ENCODE assay signal across 8 cellular contexts in genomic region chr15:24848050-24848449, GRCh38.
DNase-seq lines count a peak whose midpoint lies in the region; ATAC-seq, FAIRE-seq and TF ChIP-seq lines count a peak whose summit lies in the region.

No MANE protein-coding gene starts in this region.

- no peaks in the 10 kb centered on the region for H4K20me1 ChIP-seq in K562 (replicated peaks; ENCODE audit: control insufficient read depth, insufficient read depth, low read length)

- peak overlapping the region; percentile 30 for H3K4me3 Mint-ChIP-seq in activated CD4-positive, alpha-beta T cell treated with anti-CD3 and anti-CD28 coated beads, Interleukin-2, amount 10 ng/mL, durations not matched to agents 7 days and 5 days

- H3K4me1 ChIP-seq in K562 (replicated peaks in 1 of 2; ENCODE audit: control insufficient read depth in 2 of 2, insufficient read depth in 2 of 2, low read length in 2 of 2), result no peaks in the 10 kb centered on the region

- H3K36me3 ChIP-seq in K562 (ENCODE audit: control insufficient read depth, insufficient read depth, low read length), result no peaks in the 10 kb centered on the region

- H2AFZ ChIP-seq in K562 (ENCODE audit: low read depth, low read length), result no peak overlapping the region

- no peaks in the 10 kb centered on the region for H3K79me2 ChIP-seq in K562 (ENCODE audit: control insufficient read depth, insufficient read depth, low read length)

- FAIRE-seq in K562 (lab: Jason Lieb, UNC), result no peak

- WGBS in K562 (ENCODE audit: insufficient coverage, low coverage, missing lambda C conversion rate), result 13% methylated on average over 19 of the region's 39 CpGs

- in situ Hi-C loops in K562 (cut with MboI), result no loop called here

- no peak overlapping the region for H3K9ac ChIP-seq in K562 (ENCODE audit: insufficient read depth in 1 of 2, low read depth in 2 of 2, low read length in 2 of 2)

- H3K27ac ChIP-seq in K562 (ENCODE audit: extremely low read depth, low read depth, low read length), result no peak overlapping the region
- H3K27ac ChIP-seq in substantia nigra (ENCODE audit: low read depth, low read length, poor library complexity, severe bottlenecking), result peak overlapping the region; percentile 38

- no peaks in the 10 kb centered on the region for H3K4me1 Mint-ChIP-seq in activated CD4-positive, alpha-beta T cell treated with anti-CD3 and anti-CD28 coated beads, Interleukin-2, amount 10 ng/mL, durations not matched to agents 7 days and 5 days

- no peak for TF ChIP-seq EP300 in K562 (IDR thresholded peaks at IDR 0.05; ENCODE audit: low read length)

- CTCF ChIA-PET in activated CD4-positive, alpha-beta T cell treated with anti-CD3 and anti-CD28 coated beads, Interleukin-2, amount 10 ng/mL, durations not matched to agents 7 days and 5 days (lab: Charles Lee), result no interaction called here
- CTCF ChIA-PET in K562 (lab: Yijun Ruan, JAX; ENCODE audit: low intra/inter-chr PET ratio), result no interaction called here

- TF ChIP-seq CTCF in K562 (IDR thresholded peaks at IDR 0.05 in 2 of 3, conservative IDR thresholded peaks at IDR 0.05 in 1 of 3; ENCODE audit: insufficient read depth in 2 of 3, low read depth in 1 of 3, low read length in 3 of 3), result no peak

- H3K27ac Mint-ChIP-seq in activated CD4-positive, alpha-beta T cell treated with anti-CD3 and anti-CD28 coated beads, Interleukin-2, amount 10 ng/mL, durations not matched to agents 7 days and 5 days, result no peak overlapping the region

- no peak for TF ChIP-seq RAD21 in K562 (CRISPR knock-in tag; conservative IDR thresholded peaks at IDR 0.05 in 1 of 2, IDR thresholded peaks at IDR 0.05 in 1 of 2)

- no TSS peak for BruUV-seq in K562 (replicated peaks; lab: Mats Ljungman, UMichigan)

- H3K27me3 ChIP-seq in K562 (ENCODE audit: control insufficient read depth in 2 of 2, insufficient read depth in 2 of 2, low read length in 2 of 2), result no peaks in the 10 kb centered on the region

- no peaks in the 10 kb centered on the region for H3K9me1 ChIP-seq in K562 (ENCODE audit: control insufficient read depth, insufficient read depth, low read length)

- no peak overlapping the region for H3K4me2 ChIP-seq in K562 (ENCODE audit: insufficient read depth, low read length)

- POLR2A ChIA-PET in activated CD4-positive, alpha-beta T cell treated with anti-CD3 and anti-CD28 coated beads, Interleukin-2, amount 10 ng/mL, durations not matched to agents 7 days and 5 days (lab: Charles Lee), result no interaction called here
- POLR2A ChIA-PET in K562 (lab: Yijun Ruan, JAX), result no interaction called here

- peaks cover 28% of the 10 kb centered on the region for H3K9me3 Mint-ChIP-seq in activated CD4-positive, alpha-beta T cell treated with anti-CD3 and anti-CD28 coated beads, Interleukin-2, amount 10 ng/mL, durations not matched to agents 7 days and 5 days

- DNase-seq in activated CD4-positive, alpha-beta T cell treated with anti-CD3 and anti-CD28 coated beads, Interleukin-2, amount 10 ng/mL, durations not matched to agents 7 days and 5 days, result no peak
- DNase-seq in activated CD4-positive, alpha-beta T cell treated with anti-CD3 and anti-CD28 coated beads, Interleukin-2, amount 50 U/mL, for 4 hours, result no peak
- no peak for DNase-seq in K562 (ENCODE audit: extremely low read depth in 1 of 4, low spot score in 3 of 4)
- peak; percentile 55 for DNase-seq in iris pigment epithelial cell (ENCODE audit: low read depth)
- DNase-seq in substantia nigra (lab: John Stamatoyannopoulos, UW), result peak in 35 of 49 donors; percentile 2 to 73 (median 37)
- no peak for DNase-seq in activated CD8-positive, alpha-beta memory T cell treated with anti-CD3 and anti-CD28 coated beads for 24 hours

- no peaks in the 10 kb centered on the region for H3K9me3 ChIP-seq in K562 (replicated peaks; ENCODE audit: control insufficient read depth, insufficient read depth, low read depth, low read length)

- no peaks in the 10 kb centered on the region for H3K27me3 Mint-ChIP-seq in activated CD4-positive, alpha-beta T cell treated with anti-CD3 and anti-CD28 coated beads, Interleukin-2, amount 10 ng/mL, durations not matched to agents 7 days and 5 days

- ATAC-seq in K562, result no peak
- no peak for ATAC-seq in esophagus mucosa
- no peak for ATAC-seq in HG03175 (IDR thresholded peaks at IDR 0.05; ENCODE audit: unreplicated experiment)

- no peak for TF ChIP-seq POLR2A in K562 (conservative IDR thresholded peaks at IDR 0.05)

- H3K36me3 Mint-ChIP-seq in activated CD4-positive, alpha-beta T cell treated with anti-CD3 and anti-CD28 coated beads, Interleukin-2, amount 10 ng/mL, durations not matched to agents 7 days and 5 days (ENCODE audit: low read depth), result no peaks in the 10 kb centered on the region

- H3K4me3 ChIP-seq in K562, result no peak overlapping the region

- intact Hi-C loops in K562 (cut with micrococcal nuclease), result no loop called here

TF ChIP-seq in K562, 482 proteins besides CTCF, POLR2A, EP300 and RAD21:
- no peak for TF ChIP-seq ZNF79 (CRISPR knock-in tag; IDR thresholded peaks at IDR 0.05; ENCODE audit: low read depth)
- TF ChIP-seq EP400 (IDR thresholded peaks at IDR 0.05), result no peak
- TF ChIP-seq YY1 (IDR thresholded peaks at IDR 0.05; ENCODE audit: borderline replicate concordance in 1 of 3, control insufficient read depth in 1 of 3, extremely low read depth in 1 of 3, insufficient read depth in 3 of 3, insufficient read length in 1 of 3, insufficient replicate concordance in 2 of 3, low read depth in 1 of 3, low read length in 2 of 3), result peak in 1 of 3 experiments; percentile 15
- TF ChIP-seq RNF2 (IDR thresholded peaks at IDR 0.05), result no peak
- TF ChIP-seq RNF219 (CRISPR knock-in tag; IDR thresholded peaks at IDR 0.05), result no peak
- no peak for TF ChIP-seq RBM22 (IDR thresholded peaks at IDR 0.05; ENCODE audit: low read depth, low read length, poor library complexity, severe bottlenecking)
- peak; percentile 73 for TF ChIP-seq GABPA (tag; conservative IDR thresholded peaks at IDR 0.05; ENCODE audit: low read depth)
- TF ChIP-seq ZNF347 (CRISPR knock-in tag; IDR thresholded peaks at IDR 0.05; ENCODE audit: low read depth), result no peak
- TF ChIP-seq VEZF1 (CRISPR knock-in tag; IDR thresholded peaks at IDR 0.05), result peak; percentile 11; the same call in 1 of the 2 replicates
TF ChIP-seq in K562: peak in this region for 3.

Comparison
In these comparisons a context has a peak if more than half of its experiments do, and no peak if none do; other contexts are left out.
1. DNase-seq: peak in iris pigment epithelial cell (single experiment) and substantia nigra (35 of 49); none in activated CD4-positive, alpha-beta T cell treated with anti-CD3 and anti-CD28 coated beads, Interleukin-2, amount 10 ng/mL, durations not matched to agents 7 days and 5 days (single experiment), activated CD4-positive, alpha-beta T cell treated with anti-CD3 and anti-CD28 coated beads, Interleukin-2, amount 50 U/mL, for 4 hours (0 of 2), K562 (0 of 4) and activated CD8-positive, alpha-beta memory T cell treated with anti-CD3 and anti-CD28 coated beads for 24 hours (single experiment).